ENCODE assay signal across 8 cellular contexts in genomic region chr17:77318491-77319210, GRCh38.
DNase-seq lines count a peak whose midpoint lies in the region; ATAC-seq, FAIRE-seq and TF ChIP-seq lines count a peak whose summit lies in the region.

No MANE protein-coding gene starts in this region.

- in situ Hi-C loops in gastrocnemius medialis (cut with MboI; ENCODE audit: low sequenced_read_pairs in 4 of 4): no loop called here

- ATAC-seq in gastrocnemius medialis: no peak

- H3K27ac ChIP-seq in SJCRH30: no peak overlapping the region
- H3K27ac ChIP-seq in gastrocnemius medialis: peak overlapping the region; percentile 82 to 91 (median 88)

- TF ChIP-seq POLR2A in gastrocnemius medialis (IDR thresholded peaks at IDR 0.05): no peak

- H3K9me3 ChIP-seq in SJCRH30 (replicated peaks): no peaks in the 10 kb centered on the region
- no peaks in the 10 kb centered on the region for H3K9me3 ChIP-seq in gastrocnemius medialis

- FAIRE-seq in RCC 7860 (lab: Jason Lieb, UNC): no peak

- DNase-seq in GM04503 (ENCODE audit: low read depth) (peak; percentile 23), SJCRH30 (peak in 1 of 2 experiments; percentile 43), fibroblast of peridontal ligament (ENCODE audit: extremely low read depth) (peak; percentile 57), gastrocnemius medialis (peak in 1 of 2 donors; percentile 42), DMS 273 (lab: John Stamatoyannopoulos, UW; ENCODE audit: unreplicated experiment) (no peak), RCC 7860 (ENCODE audit: low spot score) (no peak), NK-92 (lab: John Stamatoyannopoulos, UW; ENCODE audit: unreplicated experiment) (no peak), OCI-M2 (lab: John Stamatoyannopoulos, UW; ENCODE audit: unreplicated experiment) (no peak)

- H3K27me3 ChIP-seq in SJCRH30: no peaks in the 10 kb centered on the region
- H3K27me3 ChIP-seq in gastrocnemius medialis: no peaks in the 10 kb centered on the region

- intact Hi-C loops in gastrocnemius medialis (cut with DNase I; ENCODE audit: low total_unique reads): loop anchor here (1.0 kb wide), 1 partner anchor 31 kb away; no protein-coding TSS in a partner anchor

- peak overlapping the region; percentile 60 for H3K4me3 ChIP-seq in SJCRH30
- H3K4me3 ChIP-seq in gastrocnemius medialis: peak overlapping the region; percentile 57 to 72 (median 62)

- no peak for TF ChIP-seq CTCF in gastrocnemius medialis (IDR thresholded peaks at IDR 0.05 in 4 of 5, conservative IDR thresholded peaks at IDR 0.05 in 1 of 5)

- no peaks in the 10 kb centered on the region for H3K36me3 ChIP-seq in SJCRH30
- H3K36me3 ChIP-seq in gastrocnemius medialis: no peaks in the 10 kb centered on the region

- peaks cover 20% of the 10 kb centered on the region for H3K4me1 ChIP-seq in SJCRH30
- peaks cover 54 to 58% of the 10 kb centered on the region in 2 donors for H3K4me1 ChIP-seq in gastrocnemius medialis

Comparison
In these comparisons a context has a peak if more than half of its experiments do, and no peak if none do; other contexts are left out.
1. DNase-seq: peak in GM04503 (single experiment) and fibroblast of peridontal ligament (single experiment); none in DMS 273 (single experiment), RCC 7860 (single experiment), NK-92 (single experiment) and OCI-M2 (single experiment).